Comparison of ENCODE assay signal across 1 cellular context in the genomic region with DNA sequence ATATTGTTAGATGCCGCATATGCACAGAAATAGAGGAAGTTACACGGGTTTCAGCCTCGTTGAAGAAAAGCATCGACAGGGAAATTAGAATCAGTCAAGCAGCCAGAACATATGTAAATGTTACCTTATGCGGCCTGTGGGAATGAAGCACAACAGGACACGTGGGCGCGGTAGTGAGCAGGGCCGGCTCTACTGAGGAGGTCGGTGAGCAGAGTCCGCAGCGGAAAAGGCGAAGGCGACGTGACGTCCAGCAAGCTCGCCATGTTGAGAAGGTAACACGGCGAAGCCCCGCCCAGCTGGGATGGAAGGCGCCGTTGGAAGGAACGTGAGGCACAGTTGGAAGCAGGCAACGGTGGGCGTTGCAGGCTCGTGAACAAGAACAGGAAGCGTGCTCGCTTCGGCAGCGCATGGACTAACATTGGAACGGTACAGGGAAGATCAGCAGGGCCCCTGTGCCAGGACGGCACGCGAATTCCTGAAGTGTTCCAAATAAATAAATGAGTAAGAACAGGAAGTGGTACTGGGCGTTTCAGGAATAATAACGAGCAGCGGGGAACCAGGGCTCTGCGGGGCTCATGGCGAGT.
TF ChIP-seq lines count a peak whose summit lies in the region.

No MANE protein-coding gene starts in this region.

TF ChIP-seq in K562, 482 proteins besides CTCF, POLR2A, EP300 and RAD21 (continued from another document and continues in another):
- TF ChIP-seq HMGXB4 (CRISPR knock-in tag; IDR thresholded peaks at IDR 0.05) (no peak), THRAP3 (IDR thresholded peaks at IDR 0.05; ENCODE audit: borderline replicate concordance) (no peak), SIN3B (IDR thresholded peaks at IDR 0.05; ENCODE audit: low read depth) (no peak), FOXA1 (IDR thresholded peaks at IDR 0.05; ENCODE audit: borderline replicate concordance) (no peak), ZBTB33 (CRISPR knock-in tag; IDR thresholded peaks at IDR 0.05) (0 out of 2 replicates have a peak, but pooled peaks have one; percentile 20), TCF7 (IDR thresholded peaks at IDR 0.05; ENCODE audit: borderline replicate concordance) (no peak), HIVEP1 (CRISPR knock-in tag; IDR thresholded peaks at IDR 0.05) (no peak), ZFP1 (CRISPR knock-in tag; IDR thresholded peaks at IDR 0.05) (no peak), ZC3H4 (CRISPR knock-in tag; IDR thresholded peaks at IDR 0.05; ENCODE audit: borderline replicate concordance) (no peak), KDM5B (IDR thresholded peaks at IDR 0.05; ENCODE audit: insufficient replicate concordance, low read depth, low read length) (no peak), SMAD1 (IDR thresholded peaks at IDR 0.05; ENCODE audit: low read depth, low read length, partially characterized antibody) (no peak), ZNF785 (CRISPR knock-in tag; IDR thresholded peaks at IDR 0.05) (no peak), NFIX (CRISPR knock-in tag; IDR thresholded peaks at IDR 0.05; ENCODE audit: low read depth) (no peak), PHF8 (IDR thresholded peaks at IDR 0.05; ENCODE audit: borderline replicate concordance, low read length) (peak; percentile 37), ZNF639 (CRISPR knock-in tag; conservative IDR thresholded peaks at IDR 0.05 in 1 of 2, IDR thresholded peaks at IDR 0.05 in 1 of 2) (no peak; a peak in 1 of 4 replicates), ZNF695 (CRISPR knock-in tag; IDR thresholded peaks at IDR 0.05) (no peak), WHSC1 (IDR thresholded peaks at IDR 0.05; ENCODE audit: low read length) (no peak), GTF2A2 (tag; IDR thresholded peaks at IDR 0.05) (no peak), RBM14 (IDR thresholded peaks at IDR 0.05; ENCODE audit: borderline replicate concordance, insufficient read depth, low read depth, low read length) (no peak), SP1 (CRISPR knock-in tag; IDR thresholded peaks at IDR 0.05) (peak; percentile 35; the same call in 1 of the 2 replicates), SIRT6 (IDR thresholded peaks at IDR 0.05; ENCODE audit: low read depth, low read length) (no peak), ZNF444 (CRISPR knock-in tag; IDR thresholded peaks at IDR 0.05) (no peak), RFX5 (IDR thresholded peaks at IDR 0.05; ENCODE audit: low read depth, low read length) (no peak), EWSR1 (IDR thresholded peaks at IDR 0.05; ENCODE audit: borderline replicate concordance, low read depth, partially characterized antibody) (no peak), CBFA2T3 (IDR thresholded peaks at IDR 0.05) (no peak), FOS (IDR thresholded peaks at IDR 0.05; ENCODE audit: extremely low read depth, insufficient read length) (no peak), CBX3 (IDR thresholded peaks at IDR 0.05; ENCODE audit: borderline replicate concordance in 1 of 2, low read length in 2 of 2) (peak in 1 of 2 experiments; percentile 80; a peak in 1 of 3 replicates), KDM4B (IDR thresholded peaks at IDR 0.05; ENCODE audit: borderline replicate concordance in 2 of 2, low read depth in 1 of 2) (no peak; a peak in 1 of 4 replicates), MEF2A (IDR thresholded peaks at IDR 0.05; ENCODE audit: control insufficient read depth, low read depth, low read length) (no peak), LCOR (CRISPR knock-in tag; IDR thresholded peaks at IDR 0.05) (peak; percentile 90; the same call in 1 of the 2 replicates), JUN (IDR thresholded peaks at IDR 0.05; ENCODE audit: borderline replicate concordance, low read depth, low read length) (peak; percentile 55; the same call in 1 of the 2 replicates), JUN (CRISPR knock-in tag; IDR thresholded peaks at IDR 0.05; ENCODE audit: borderline replicate concordance) (no peak), HMBOX1 (IDR thresholded peaks at IDR 0.05) (no peak; the same call in 1 of the 2 replicates), CHCHD3 (CRISPR knock-in tag; IDR thresholded peaks at IDR 0.05) (no peak), NR0B1 (IDR thresholded peaks at IDR 0.05; ENCODE audit: partially characterized antibody) (no peak), PURB (CRISPR knock-in tag; IDR thresholded peaks at IDR 0.05; ENCODE audit: low read depth) (no peak), CXXC5 (CRISPR knock-in tag; IDR thresholded peaks at IDR 0.05) (peak; percentile 88), SAP30 (IDR thresholded peaks at IDR 0.05; ENCODE audit: borderline replicate concordance, insufficient read depth, low read depth, low read length, poor library complexity, severe bottlenecking) (no peak), FOXJ3 (CRISPR knock-in tag; IDR thresholded peaks at IDR 0.05) (no peak), KAT7 (CRISPR knock-in tag; IDR thresholded peaks at IDR 0.05; ENCODE audit: borderline replicate concordance) (no peak; the same call in 1 of the 2 replicates), ZSCAN29 (IDR thresholded peaks at IDR 0.05) (no peak), U2AF2 (optimal IDR thresholded peaks at IDR 0.05; ENCODE audit: low read depth, low read length) (no peak), TAF7 (tag; IDR thresholded peaks at IDR 0.05) (peak; percentile 79), RHOXF2B (CRISPR knock-in tag; conservative IDR thresholded peaks at IDR 0.05) (no peak), ZNF146 (CRISPR knock-in tag; IDR thresholded peaks at IDR 0.05; ENCODE audit: unreplicated experiment) (no peak), FOXA3 (CRISPR knock-in tag; conservative IDR thresholded peaks at IDR 0.05 in 1 of 2, IDR thresholded peaks at IDR 0.05 in 1 of 2) (no peak)
- TF ChIP-seq, protein P1, sequence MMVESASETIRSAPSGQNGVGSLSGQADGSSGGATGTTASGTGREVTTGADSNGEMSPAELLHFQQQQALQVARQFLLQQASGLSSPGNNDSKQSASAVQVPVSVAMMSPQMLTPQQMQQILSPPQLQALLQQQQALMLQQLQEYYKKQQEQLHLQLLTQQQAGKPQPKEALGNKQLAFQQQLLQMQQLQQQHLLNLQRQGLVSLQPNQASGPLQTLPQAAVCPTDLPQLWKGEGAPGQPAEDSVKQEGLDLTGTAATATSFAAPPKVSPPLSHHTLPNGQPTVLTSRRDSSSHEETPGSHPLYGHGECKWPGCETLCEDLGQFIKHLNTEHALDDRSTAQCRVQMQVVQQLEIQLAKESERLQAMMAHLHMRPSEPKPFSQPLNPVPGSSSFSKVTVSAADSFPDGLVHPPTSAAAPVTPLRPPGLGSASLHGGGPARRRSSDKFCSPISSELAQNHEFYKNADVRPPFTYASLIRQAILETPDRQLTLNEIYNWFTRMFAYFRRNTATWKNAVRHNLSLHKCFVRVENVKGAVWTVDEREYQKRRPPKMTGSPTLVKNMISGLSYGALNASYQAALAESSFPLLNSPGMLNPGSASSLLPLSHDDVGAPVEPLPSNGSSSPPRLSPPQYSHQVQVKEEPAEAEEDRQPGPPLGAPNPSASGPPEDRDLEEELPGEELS (CRISPR knock-in tag; IDR thresholded peaks at IDR 0.05; ENCODE audit: borderline replicate concordance): no peak
- TF ChIP-seq, protein P2, sequence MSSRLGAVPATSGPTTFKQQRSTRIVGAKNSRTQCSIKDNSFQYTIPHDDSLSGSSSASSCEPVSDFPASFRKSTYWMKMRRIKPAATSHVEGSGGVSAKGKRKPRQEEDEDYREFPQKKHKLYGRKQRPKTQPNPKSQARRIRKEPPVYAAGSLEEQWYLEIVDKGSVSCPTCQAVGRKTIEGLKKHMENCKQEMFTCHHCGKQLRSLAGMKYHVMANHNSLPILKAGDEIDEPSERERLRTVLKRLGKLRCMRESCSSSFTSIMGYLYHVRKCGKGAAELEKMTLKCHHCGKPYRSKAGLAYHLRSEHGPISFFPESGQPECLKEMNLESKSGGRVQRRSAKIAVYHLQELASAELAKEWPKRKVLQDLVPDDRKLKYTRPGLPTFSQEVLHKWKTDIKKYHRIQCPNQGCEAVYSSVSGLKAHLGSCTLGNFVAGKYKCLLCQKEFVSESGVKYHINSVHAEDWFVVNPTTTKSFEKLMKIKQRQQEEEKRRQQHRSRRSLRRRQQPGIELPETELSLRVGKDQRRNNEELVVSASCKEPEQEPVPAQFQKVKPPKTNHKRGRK (tag; IDR thresholded peaks at IDR 0.05): no peak
- TF ChIP-seq, protein P3, sequence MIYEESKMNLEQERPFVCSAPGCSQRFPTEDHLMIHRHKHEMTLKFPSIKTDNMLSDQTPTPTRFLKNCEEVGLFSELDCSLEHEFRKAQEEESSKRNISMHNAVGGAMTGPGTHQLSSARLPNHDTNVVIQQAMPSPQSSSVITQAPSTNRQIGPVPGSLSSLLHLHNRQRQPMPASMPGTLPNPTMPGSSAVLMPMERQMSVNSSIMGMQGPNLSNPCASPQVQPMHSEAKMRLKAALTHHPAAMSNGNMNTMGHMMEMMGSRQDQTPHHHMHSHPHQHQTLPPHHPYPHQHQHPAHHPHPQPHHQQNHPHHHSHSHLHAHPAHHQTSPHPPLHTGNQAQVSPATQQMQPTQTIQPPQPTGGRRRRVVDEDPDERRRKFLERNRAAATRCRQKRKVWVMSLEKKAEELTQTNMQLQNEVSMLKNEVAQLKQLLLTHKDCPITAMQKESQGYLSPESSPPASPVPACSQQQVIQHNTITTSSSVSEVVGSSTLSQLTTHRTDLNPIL (CRISPR knock-in tag; IDR thresholded peaks at IDR 0.05): no peak
- TF ChIP-seq, protein P4, sequence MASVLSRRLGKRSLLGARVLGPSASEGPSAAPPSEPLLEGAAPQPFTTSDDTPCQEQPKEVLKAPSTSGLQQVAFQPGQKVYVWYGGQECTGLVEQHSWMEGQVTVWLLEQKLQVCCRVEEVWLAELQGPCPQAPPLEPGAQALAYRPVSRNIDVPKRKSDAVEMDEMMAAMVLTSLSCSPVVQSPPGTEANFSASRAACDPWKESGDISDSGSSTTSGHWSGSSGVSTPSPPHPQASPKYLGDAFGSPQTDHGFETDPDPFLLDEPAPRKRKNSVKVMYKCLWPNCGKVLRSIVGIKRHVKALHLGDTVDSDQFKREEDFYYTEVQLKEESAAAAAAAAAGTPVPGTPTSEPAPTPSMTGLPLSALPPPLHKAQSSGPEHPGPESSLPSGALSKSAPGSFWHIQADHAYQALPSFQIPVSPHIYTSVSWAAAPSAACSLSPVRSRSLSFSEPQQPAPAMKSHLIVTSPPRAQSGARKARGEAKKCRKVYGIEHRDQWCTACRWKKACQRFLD (CRISPR knock-in tag; IDR thresholded peaks at IDR 0.05): no peak
- TF ChIP-seq, protein P5, sequence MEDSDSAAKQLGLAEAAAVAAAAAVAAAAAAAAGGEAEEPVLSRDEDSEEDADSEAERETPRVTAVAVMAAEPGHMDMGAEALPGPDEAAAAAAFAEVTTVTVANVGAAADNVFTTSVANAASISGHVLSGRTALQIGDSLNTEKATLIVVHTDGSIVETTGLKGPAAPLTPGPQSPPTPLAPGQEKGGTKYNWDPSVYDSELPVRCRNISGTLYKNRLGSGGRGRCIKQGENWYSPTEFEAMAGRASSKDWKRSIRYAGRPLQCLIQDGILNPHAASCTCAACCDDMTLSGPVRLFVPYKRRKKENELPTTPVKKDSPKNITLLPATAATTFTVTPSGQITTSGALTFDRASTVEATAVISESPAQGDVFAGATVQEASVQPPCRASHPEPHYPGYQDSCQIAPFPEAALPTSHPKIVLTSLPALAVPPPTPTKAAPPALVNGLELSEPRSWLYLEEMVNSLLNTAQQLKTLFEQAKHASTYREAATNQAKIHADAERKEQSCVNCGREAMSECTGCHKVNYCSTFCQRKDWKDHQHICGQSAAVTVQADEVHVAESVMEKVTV (CRISPR knock-in tag; IDR thresholded peaks at IDR 0.05): no peak
